ENCODE assay signal across 1 cellular context in the genomic region with DNA sequence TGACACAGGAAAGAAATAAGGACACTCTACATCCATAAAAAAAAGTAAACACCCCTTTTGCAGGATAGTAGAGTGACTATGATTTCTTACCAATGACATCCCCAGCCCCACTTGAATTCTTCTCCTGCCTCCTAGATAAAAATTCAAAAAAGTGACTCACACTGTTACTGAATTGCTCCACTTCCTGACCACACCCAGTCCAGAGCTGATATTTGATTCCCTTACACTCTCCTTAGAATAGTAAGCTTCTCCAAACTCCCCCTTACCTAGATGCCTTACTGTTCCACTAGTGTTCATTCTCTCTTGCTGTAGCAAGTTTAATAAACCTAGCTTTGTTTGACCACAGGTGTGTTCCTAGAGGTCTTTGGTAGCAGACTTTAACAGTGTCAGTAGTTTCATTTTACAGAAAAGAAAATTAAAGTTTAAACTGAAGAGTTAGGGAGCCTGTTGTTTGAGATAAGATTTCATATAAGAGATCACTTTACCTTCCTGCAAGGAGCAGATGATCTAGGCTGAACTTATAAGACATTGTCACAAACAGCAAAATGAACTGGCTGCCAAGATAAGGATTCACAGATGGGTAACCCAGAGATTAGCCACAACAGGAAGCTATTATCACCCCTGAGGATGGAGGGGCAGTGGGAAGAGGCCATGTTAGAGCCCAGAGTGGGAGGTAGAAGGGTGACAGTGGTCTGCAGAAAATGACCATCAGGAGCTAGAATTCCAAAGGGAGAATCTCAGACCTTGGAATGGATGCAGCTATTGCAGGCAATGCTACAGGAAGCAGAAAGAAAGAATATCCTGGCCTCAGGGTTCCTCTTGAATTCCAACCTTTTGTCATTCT.
TF ChIP-seq lines count a peak whose summit lies in the region.

No MANE protein-coding gene starts in this region.

TF ChIP-seq in K562, 482 proteins besides CTCF, POLR2A, EP300 and RAD21 (continued from another document):
- TF ChIP-seq, protein P1, sequence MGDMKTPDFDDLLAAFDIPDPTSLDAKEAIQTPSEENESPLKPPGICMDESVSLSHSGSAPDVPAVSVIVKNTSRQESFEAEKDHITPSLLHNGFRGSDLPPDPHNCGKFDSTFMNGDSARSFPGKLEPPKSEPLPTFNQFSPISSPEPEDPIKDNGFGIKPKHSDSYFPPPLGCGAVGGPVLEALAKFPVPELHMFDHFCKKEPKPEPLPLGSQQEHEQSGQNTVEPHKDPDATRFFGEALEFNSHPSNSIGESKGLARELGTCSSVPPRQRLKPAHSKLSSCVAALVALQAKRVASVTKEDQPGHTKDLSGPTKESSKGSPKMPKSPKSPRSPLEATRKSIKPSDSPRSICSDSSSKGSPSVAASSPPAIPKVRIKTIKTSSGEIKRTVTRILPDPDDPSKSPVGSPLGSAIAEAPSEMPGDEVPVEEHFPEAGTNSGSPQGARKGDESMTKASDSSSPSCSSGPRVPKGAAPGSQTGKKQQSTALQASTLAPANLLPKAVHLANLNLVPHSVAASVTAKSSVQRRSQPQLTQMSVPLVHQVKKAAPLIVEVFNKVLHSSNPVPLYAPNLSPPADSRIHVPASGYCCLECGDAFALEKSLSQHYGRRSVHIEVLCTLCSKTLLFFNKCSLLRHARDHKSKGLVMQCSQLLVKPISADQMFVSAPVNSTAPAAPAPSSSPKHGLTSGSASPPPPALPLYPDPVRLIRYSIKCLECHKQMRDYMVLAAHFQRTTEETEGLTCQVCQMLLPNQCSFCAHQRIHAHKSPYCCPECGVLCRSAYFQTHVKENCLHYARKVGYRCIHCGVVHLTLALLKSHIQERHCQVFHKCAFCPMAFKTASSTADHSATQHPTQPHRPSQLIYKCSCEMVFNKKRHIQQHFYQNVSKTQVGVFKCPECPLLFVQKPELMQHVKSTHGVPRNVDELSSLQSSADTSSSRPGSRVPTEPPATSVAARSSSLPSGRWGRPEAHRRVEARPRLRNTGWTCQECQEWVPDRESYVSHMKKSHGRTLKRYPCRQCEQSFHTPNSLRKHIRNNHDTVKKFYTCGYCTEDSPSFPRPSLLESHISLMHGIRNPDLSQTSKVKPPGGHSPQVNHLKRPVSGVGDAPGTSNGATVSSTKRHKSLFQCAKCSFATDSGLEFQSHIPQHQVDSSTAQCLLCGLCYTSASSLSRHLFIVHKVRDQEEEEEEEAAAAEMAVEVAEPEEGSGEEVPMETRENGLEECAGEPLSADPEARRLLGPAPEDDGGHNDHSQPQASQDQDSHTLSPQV (IDR thresholded peaks at IDR 0.05), result 0 out of 2 replicates have a peak, but pooled peaks have one; percentile 44
- TF ChIP-seq ARID2 (IDR thresholded peaks at IDR 0.05) (no peak), SETDB1 (IDR thresholded peaks at IDR 0.05; ENCODE audit: low read length) (no peak), FOS (IDR thresholded peaks at IDR 0.05; ENCODE audit: extremely low read depth, insufficient read length) (peak; percentile 59), BCOR (IDR thresholded peaks at IDR 0.05) (no peak; the same call in none of the 2 replicates), TBL1XR1 (IDR thresholded peaks at IDR 0.05; ENCODE audit: low read length in 2 of 2) (peak; percentile 61 to 92; a peak in 2 of 4 replicates), ZNF311 (CRISPR knock-in tag; IDR thresholded peaks at IDR 0.05) (peak; percentile 79; the same call in 1 of the 2 replicates), HMBOX1 (IDR thresholded peaks at IDR 0.05) (peak; percentile 97), SLC30A9 (CRISPR knock-in tag; IDR thresholded peaks at IDR 0.05) (no peak), POLR2B (IDR thresholded peaks at IDR 0.05; ENCODE audit: low read depth, partially characterized antibody) (no peak), SMAD3 (CRISPR knock-in tag; conservative IDR thresholded peaks at IDR 0.05) (peak; percentile 63), STAT5B (CRISPR knock-in tag; IDR thresholded peaks at IDR 0.05) (no peak), ZNF699 (CRISPR knock-in tag; IDR thresholded peaks at IDR 0.05; ENCODE audit: insufficient replicate concordance) (no peak), SAFB (IDR thresholded peaks at IDR 0.05; ENCODE audit: borderline replicate concordance, low read depth, low read length) (no peak), CGGBP1 (CRISPR knock-in tag; IDR thresholded peaks at IDR 0.05) (no peak), E4F1 (CRISPR knock-in tag; IDR thresholded peaks at IDR 0.05; ENCODE audit: borderline replicate concordance) (no peak), ZNF274 (IDR thresholded peaks at IDR 0.05; ENCODE audit: borderline replicate concordance, low read depth, low read length) (no peak), TAF9B (IDR thresholded peaks at IDR 0.05; ENCODE audit: partially characterized antibody) (no peak), MECOM (CRISPR knock-in tag; IDR thresholded peaks at IDR 0.05) (peak; percentile 93), NUFIP1 (IDR thresholded peaks at IDR 0.05; ENCODE audit: partially characterized antibody) (no peak), L3MBTL2 (IDR thresholded peaks at IDR 0.05) (no peak; the same call in 1 of the 2 replicates), HNRNPUL1 (IDR thresholded peaks at IDR 0.05; ENCODE audit: low read length) (no peak), MEF2D (tag; conservative IDR thresholded peaks at IDR 0.05; ENCODE audit: low read depth) (no peak)
- TF ChIP-seq, protein P2, sequence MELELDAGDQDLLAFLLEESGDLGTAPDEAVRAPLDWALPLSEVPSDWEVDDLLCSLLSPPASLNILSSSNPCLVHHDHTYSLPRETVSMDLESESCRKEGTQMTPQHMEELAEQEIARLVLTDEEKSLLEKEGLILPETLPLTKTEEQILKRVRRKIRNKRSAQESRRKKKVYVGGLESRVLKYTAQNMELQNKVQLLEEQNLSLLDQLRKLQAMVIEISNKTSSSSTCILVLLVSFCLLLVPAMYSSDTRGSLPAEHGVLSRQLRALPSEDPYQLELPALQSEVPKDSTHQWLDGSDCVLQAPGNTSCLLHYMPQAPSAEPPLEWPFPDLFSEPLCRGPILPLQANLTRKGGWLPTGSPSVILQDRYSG (tag; conservative IDR thresholded peaks at IDR 0.05; ENCODE audit: low read depth), result 0 out of 2 replicates have a peak, but pooled peaks have one; percentile 25
- TF ChIP-seq, protein P3, sequence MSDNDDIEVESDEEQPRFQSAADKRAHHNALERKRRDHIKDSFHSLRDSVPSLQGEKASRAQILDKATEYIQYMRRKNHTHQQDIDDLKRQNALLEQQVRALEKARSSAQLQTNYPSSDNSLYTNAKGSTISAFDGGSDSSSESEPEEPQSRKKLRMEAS (CRISPR knock-in tag; IDR thresholded peaks at IDR 0.05), result no peak
